18 cellular contexts compared by ENCODE assay signal in the genomic region with DNA sequence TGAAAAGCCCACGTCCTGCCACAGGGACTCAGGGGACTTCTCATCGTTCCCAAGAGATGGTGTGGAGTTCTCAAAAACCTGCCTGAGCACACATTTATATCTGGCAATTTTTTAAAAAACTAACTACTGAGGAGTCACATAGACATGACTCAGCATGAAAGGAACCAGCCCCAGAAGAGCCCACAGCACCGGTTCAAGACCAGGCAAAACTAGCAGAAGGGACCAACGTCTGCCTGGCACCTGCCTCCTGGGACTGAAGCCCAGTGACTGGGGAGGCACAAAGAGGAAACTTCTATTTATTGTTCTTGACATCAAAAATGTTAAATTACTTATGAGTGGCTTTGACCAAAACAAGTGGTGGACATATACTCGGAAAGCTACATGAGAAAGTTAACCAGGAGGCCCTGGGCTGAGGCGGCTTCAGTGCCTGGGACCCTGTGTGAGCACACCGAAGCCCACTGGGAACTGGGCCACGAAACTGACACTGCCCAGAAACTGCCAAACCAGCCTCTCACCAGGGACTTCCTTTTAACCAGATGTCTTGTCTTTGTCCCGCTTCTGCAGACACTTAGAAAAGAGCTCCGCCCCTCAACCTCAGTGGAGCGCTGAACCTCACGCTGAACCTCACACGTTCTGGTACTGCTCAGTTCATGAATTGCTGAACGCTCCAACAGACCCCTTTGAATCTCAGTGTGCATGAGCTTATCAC. TPM values are rescaled to one million over a fixed set of nuclear protein-coding genes. Genes with fewer than 3 reads are reported as not detected.
A peak's percentile ranks its signal among the peaks of the same experiment; 100 is the strongest.
DNase-seq lines count a peak whose midpoint lies in the region; ATAC-seq and TF ChIP-seq lines count a peak whose summit lies in the region.
"Had no signal": no experiment of that assay in that cellular context is flagged by ENCODE, and none has a peak within 500 bp of the region (broad histone marks: within the 10 kb centered on the region; RNA-seq: fewer than 3 reads in every experiment).

No MANE protein-coding gene starts in this region.

- H3K27me3 Mint-ChIP-seq in immature natural killer cell (ENCODE audit: low read depth in 3 of 3), result peaks cover 13 to 29% (median 24%) of the 10 kb centered on the region in 3 donors
- H3K27me3 Mint-ChIP-seq: T-helper 17 cell had no signal

- peaks cover 19 to 24% of the 10 kb centered on the region in 2 donors for H3K4me1 Mint-ChIP-seq in immature natural killer cell
- H3K4me1 Mint-ChIP-seq: T-helper 17 cell had no signal

- 75% methylated on average over 14 of the region's 14 CpGs for WGBS in aorta, 2 donors

- no peak for TF ChIP-seq CTCF in NB4 (IDR thresholded peaks at IDR 0.05; ENCODE audit: low read depth, low read length)

- no peaks in the 10 kb centered on the region for H3K4me1 ChIP-seq in aorta (ENCODE audit: control insufficient read depth in 1 of 2, insufficient read depth in 2 of 2, low read length in 2 of 2)

- H3K36me3 ChIP-seq in aorta (ENCODE audit: control insufficient read depth in 1 of 2, insufficient read depth in 2 of 2, low read length in 1 of 2), result no peaks in the 10 kb centered on the region
- H3K36me3 ChIP-seq: breast epithelium, ovary had no signal

- H3K27ac Mint-ChIP-seq in immature natural killer cell, result peak overlapping the region; percentile 32 to 73 (median 56)
- H3K27ac Mint-ChIP-seq: T-helper 17 cell had no signal

- H3K27me3 ChIP-seq in aorta (ENCODE audit: control insufficient read depth in 1 of 2, insufficient read depth in 2 of 2, low read length in 1 of 2), result no peaks in the 10 kb centered on the region
- H3K27me3 ChIP-seq: breast epithelium, ovary, testis had no signal

- H3K9me3 ChIP-seq in aorta (ENCODE audit: control insufficient read depth, low read length), result no peaks in the 10 kb centered on the region
- H3K9me3 ChIP-seq: breast epithelium, ovary, testis had no signal

- peak overlapping the region in 1 of 5 donors; percentile 65 for H3K4me3 Mint-ChIP-seq in immature natural killer cell
- H3K4me3 Mint-ChIP-seq: T-helper 17 cell had no signal

- H3K27ac ChIP-seq in aorta (ENCODE audit: low read depth in 1 of 2, low read length in 2 of 2), result no peak overlapping the region
- H3K27ac ChIP-seq: breast epithelium, ovary, testis had no signal

- intact Hi-C loops in Right ventricle myocardium superior (cut with DNase I) (loop anchor here (5.0 kb wide), 1 partner anchor 131 kb away; no protein-coding TSS in a partner anchor), cardiac septum (cut with DNase I) (loop anchor here (5.0 kb wide), 1 partner anchor 131 kb away; no protein-coding TSS in a partner anchor), aorta (cut with DNase I) (no loop called here)

- DNase-seq in Right ventricle myocardium superior, result peak; percentile 32
- no peak for DNase-seq in cardiac septum (ENCODE audit: low spot score)
- peak; percentile 59 for DNase-seq in NB4 (ENCODE audit: low read depth)
- no peak for DNase-seq in immature natural killer cell
- peak; percentile 43 to 56 for DNase-seq in aorta
- DNase-seq in NCI-H2029 (lab: John Stamatoyannopoulos, UW), result no peak
- DNase-seq in amygdala (lab: John Stamatoyannopoulos, UW), result no peak
- DNase-seq: AML-193; DMS79; effector CD8-positive, alpha-beta T cell; mesendoderm; NCI-H1417 treated with DMSO at 0.1 percent for 48 hours; NCI-H510A; T-helper 17 cell; testis had no signal

- H3K36me3 Mint-ChIP-seq in immature natural killer cell, result no peaks in the 10 kb centered on the region

- ATAC-seq in Right ventricle myocardium superior (ENCODE audit: poor library complexity) (no peak), aorta (ENCODE audit: low FRiP score) (no peak), HG03469 (IDR thresholded peaks at IDR 0.05; ENCODE audit: unreplicated experiment) (no peak)
- ATAC-seq: T-helper 17 cell had no signal

- H3K4me3 ChIP-seq in NB4 (ENCODE audit: low read depth, low read length) (no peak overlapping the region), aorta (ENCODE audit: low read length in 2 of 2) (no peak overlapping the region)
- H3K4me3 ChIP-seq: breast epithelium, ovary, testis had no signal

- peaks cover 0 to 5% (median 0%) of the 10 kb centered on the region in 6 donors for H3K9me3 Mint-ChIP-seq in immature natural killer cell

- TF ChIP-seq POLR2A in NB4 (IDR thresholded peaks at IDR 0.05; ENCODE audit: extremely low read depth, insufficient read length), result no peak

RNA-seq across cellular contexts. Expression of a gene that starts 25.7 kb away (rescaled TPM):
- 0.32 TPM for total RNA-seq in Right ventricle myocardium superior
- 0.40 TPM for total RNA-seq in cardiac septum
- 1 to 10 TPM in 1 of 3 donors, under 1 TPM in 1, not detected in 1; 0.07 to 1.1 TPM for polyA plus RNA-seq in immature natural killer cell
- 1 to 10 TPM; 2.1 to 3.5 TPM for total RNA-seq in aorta
- under 1 TPM; 0.13 to 0.43 TPM for polyA plus RNA-seq in aorta

Comparison
In these comparisons a context has a peak if more than half of its experiments do, and no peak if none do; other contexts are left out.
1. DNase-seq: peak in Right ventricle myocardium superior (single experiment), NB4 (single experiment) and aorta (2 of 2); none in cardiac septum (single experiment), immature natural killer cell (0 of 3), NCI-H2029 (single experiment) and amygdala (0 of 56).
2. intact Hi-C loops: an anchor here in Right ventricle myocardium superior (5.0 kb wide) and cardiac septum (5.0 kb wide); none called in aorta.